Comparison of ENCODE assay signal across 8 cellular contexts in the genomic region with DNA sequence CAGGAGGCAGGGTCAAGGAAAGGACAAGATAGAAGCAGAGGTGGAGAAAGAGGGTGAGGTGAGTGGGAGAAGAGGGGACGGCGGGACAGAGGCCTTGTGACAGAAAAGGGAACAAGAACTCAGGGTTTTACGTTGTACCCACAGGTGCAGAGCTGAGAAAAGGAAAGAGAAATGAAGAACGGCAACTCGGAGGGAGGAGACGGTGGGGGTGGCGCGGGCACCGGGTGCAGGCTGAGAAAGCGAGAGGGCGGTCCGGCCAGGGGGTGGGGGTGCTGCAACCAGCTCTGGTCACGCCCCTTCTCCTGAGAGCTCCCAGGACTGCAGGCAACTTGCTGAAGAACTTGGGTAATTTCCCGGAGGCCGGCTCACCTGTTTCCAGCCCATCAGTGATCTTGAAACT.
A peak's percentile ranks its signal among the peaks of the same experiment; 100 is the strongest.
DNase-seq lines count a peak whose midpoint lies in the region; ATAC-seq, FAIRE-seq and TF ChIP-seq lines count a peak whose summit lies in the region.

No MANE protein-coding gene starts in this region.

- DNase-seq in OCI-M1 (lab: John Stamatoyannopoulos, UW) = peak; percentile 2
- peak in 8 of 9 donors; percentile 29 to 80 (median 45) for DNase-seq in naive thymus-derived CD4-positive, alpha-beta T cell
- DNase-seq in testis = peak; percentile 34
- no peak for DNase-seq in NCI-H1092 (lab: John Stamatoyannopoulos, UW)
- DNase-seq in D721Med (ENCODE audit: insufficient read length, low spot score) = no peak

- H3K27me3 ChIP-seq in naive thymus-derived CD4-positive, alpha-beta T cell (ENCODE audit: control insufficient read depth in 2 of 2, insufficient read depth in 2 of 2, low read length in 2 of 2) = no peaks in the 10 kb centered on the region
- no peaks in the 10 kb centered on the region for H3K27me3 ChIP-seq in testis

- no peaks in the 10 kb centered on the region for H3K27me3 Mint-ChIP-seq in activated naive CD4-positive, alpha-beta T cell treated with anti-CD3 and anti-CD28 coated beads, Interleukin-2, amount 50 U/mL, for 24 hours
- no peaks in the 10 kb centered on the region for H3K27me3 Mint-ChIP-seq in naive thymus-derived CD4-positive, alpha-beta T cell

- peak overlapping the region; percentile 65 for H3K27ac ChIP-seq in naive thymus-derived CD4-positive, alpha-beta T cell (ENCODE audit: low read depth, low read length)
- no peak overlapping the region for H3K27ac ChIP-seq in testis

- CTCF ChIA-PET in naive thymus-derived CD4-positive, alpha-beta T cell (lab: Charles Lee) = interaction anchor here (1.3 kb wide), 1 partner anchor 25 kb away, joined by 3 read pairs; no protein-coding TSS in a partner anchor

- WGBS in testis, 2 donors = 23 to 57% methylated on average over 15 of the region's 15 CpGs

- peak overlapping the region; percentile 99 for H3K27ac Mint-ChIP-seq in activated naive CD4-positive, alpha-beta T cell treated with anti-CD3 and anti-CD28 coated beads, Interleukin-2, amount 50 U/mL, for 24 hours
- H3K27ac Mint-ChIP-seq in naive thymus-derived CD4-positive, alpha-beta T cell = peak overlapping the region; percentile 80 to 96 (median 91)

- peaks cover 75% of the 10 kb centered on the region for H3K4me1 Mint-ChIP-seq in activated naive CD4-positive, alpha-beta T cell treated with anti-CD3 and anti-CD28 coated beads, Interleukin-2, amount 50 U/mL, for 24 hours
- H3K4me1 Mint-ChIP-seq in naive thymus-derived CD4-positive, alpha-beta T cell = peaks cover 57 to 80% (median 68%) of the 10 kb centered on the region in 7 donors

- intact Hi-C loops in naive thymus-derived CD4-positive, alpha-beta T cell (cut with micrococcal nuclease) = loop anchor here (1.0 to 5.0 kb wide), 5 partner anchors 22 to 108 kb away; partner anchors contain the start of gene CARD11 (in 2 of the 2)
- intact Hi-C loops in testis (cut with DNase I; ENCODE audit: low total_unique reads) = no loop called here

- no peaks in the 10 kb centered on the region for H3K9me3 ChIP-seq in naive thymus-derived CD4-positive, alpha-beta T cell (ENCODE audit: control insufficient read depth in 2 of 3, low read length in 3 of 3)
- H3K9me3 ChIP-seq in testis = no peaks in the 10 kb centered on the region

- peaks cover 1 to 25% (median 3%) of the 10 kb centered on the region in 3 experiments for H3K36me3 ChIP-seq in naive thymus-derived CD4-positive, alpha-beta T cell (ENCODE audit: control insufficient read depth in 2 of 3, insufficient read depth in 3 of 3, low read length in 3 of 3)
- no peaks in the 10 kb centered on the region for H3K36me3 ChIP-seq in testis (ENCODE audit: low read depth, missing control alignments)

- H3K9me3 Mint-ChIP-seq in activated naive CD4-positive, alpha-beta T cell treated with anti-CD3 and anti-CD28 coated beads, Interleukin-2, amount 50 U/mL, for 24 hours = no peaks in the 10 kb centered on the region
- no peaks in the 10 kb centered on the region for H3K9me3 Mint-ChIP-seq in naive thymus-derived CD4-positive, alpha-beta T cell

- H3K4me3 ChIP-seq in GM12875 (ENCODE audit: low read depth, low read length) = peak overlapping the region; percentile 38
- H3K4me3 ChIP-seq in naive thymus-derived CD4-positive, alpha-beta T cell (ENCODE audit: low read length) = peak overlapping the region; percentile 45
- H3K4me3 ChIP-seq in testis = no peak overlapping the region

- FAIRE-seq in D721Med (lab: Jason Lieb, UNC) = no peak

- peaks cover 24 to 47% of the 10 kb centered on the region in 2 donors for H3K4me1 ChIP-seq in naive thymus-derived CD4-positive, alpha-beta T cell (ENCODE audit: control insufficient read depth in 2 of 2, insufficient read depth in 2 of 2, low read length in 2 of 2)
- H3K4me1 ChIP-seq in testis = no peaks in the 10 kb centered on the region

- ATAC-seq in HG02588 (IDR thresholded peaks at IDR 0.05; ENCODE audit: unreplicated experiment) = peak; percentile 84
- ATAC-seq in naive thymus-derived CD4-positive, alpha-beta T cell = peak; percentile 78

- POLR2A ChIA-PET in naive thymus-derived CD4-positive, alpha-beta T cell (lab: Charles Lee) = interaction anchor here (0.7 to 1.3 kb wide), 2 partner anchors 59 to 66 kb away, joined by 3 to 7 read pairs; partner anchors contain the start of gene CARD11

- H3K4me3 Mint-ChIP-seq in activated naive CD4-positive, alpha-beta T cell treated with anti-CD3 and anti-CD28 coated beads, Interleukin-2, amount 50 U/mL, for 24 hours = peak overlapping the region; percentile 85
- peak overlapping the region; percentile 82 to 93 (median 87) for H3K4me3 Mint-ChIP-seq in naive thymus-derived CD4-positive, alpha-beta T cell

- peaks cover 8% of the 10 kb centered on the region for H3K36me3 Mint-ChIP-seq in activated naive CD4-positive, alpha-beta T cell treated with anti-CD3 and anti-CD28 coated beads, Interleukin-2, amount 50 U/mL, for 24 hours
- peaks cover 0 to 25% (median 15%) of the 10 kb centered on the region in 5 donors for H3K36me3 Mint-ChIP-seq in naive thymus-derived CD4-positive, alpha-beta T cell

- TF ChIP-seq CTCF in GM12875 (IDR thresholded peaks at IDR 0.05; ENCODE audit: borderline replicate concordance, insufficient read depth, low read depth, low read length) (no peak), testis (IDR thresholded peaks at IDR 0.05) (no peak), D721Med (IDR thresholded peaks at IDR 0.05; ENCODE audit: insufficient read depth, missing control alignments) (no peak)

- TF ChIP-seq POLR2A in testis (IDR thresholded peaks at IDR 0.05) = no peak

Comparison
In these comparisons a context has a peak if more than half of its experiments do, and no peak if none do; other contexts are left out.
1. H3K4me3 ChIP-seq: peak in GM12875 (single experiment) and naive thymus-derived CD4-positive, alpha-beta T cell (single experiment); none in testis (0 of 2).
2. DNase-seq: peak in OCI-M1 (single experiment), naive thymus-derived CD4-positive, alpha-beta T cell (8 of 9) and testis (single experiment); none in NCI-H1092 (single experiment) and D721Med (single experiment).